21 cellular contexts compared by ENCODE assay signal in genomic region chr2:218021536-218022071, GRCh38. TPM values are rescaled to one million over a fixed set of nuclear protein-coding genes. Genes with fewer than 3 reads are reported as not detected.
A peak's percentile ranks its signal among the peaks of the same experiment; 100 is the strongest.
DNase-seq lines count a peak whose midpoint lies in the region; ATAC-seq and TF ChIP-seq lines count a peak whose summit lies in the region.
"Had no signal": no experiment of that assay in that cellular context is flagged by ENCODE, and none has a peak within 500 bp of the region (broad histone marks: within the 10 kb centered on the region; RNA-seq: fewer than 3 reads in every experiment).

No MANE protein-coding gene starts in this region.

- H3K9ac ChIP-seq in BLaER1: peak overlapping the region; percentile 82

- H3K4me2 ChIP-seq in BLaER1: peak overlapping the region; percentile 98

- intact Hi-C loops in body of pancreas (cut with DNase I): no loop called here
- intact Hi-C loops in sigmoid colon (cut with DNase I): no loop called here

- DNase-seq in body of pancreas (peak in 3 of 4 donors; percentile 2 to 13 (median 10)), right atrium auricular region (ENCODE audit: low spot score) (no peak), sigmoid colon (peak; percentile 69), iPS-NIHi11 (ENCODE audit: low spot score) (no peak), foreskin fibroblast (no peak), NCI-H446 (lab: John Stamatoyannopoulos, UW) (no peak)
- DNase-seq: activated CD4-positive, CD25-positive, alpha-beta regulatory T cell treated with anti-CD3 and anti-CD28 coated beads, Interleukin-2, amount 50 U/mL, for 72 hours; CD4-positive, alpha-beta T cell; GF-D8; HCEC 1CT; MM.1S; NCI-H1694; NCI-H774; PC-3; stimulated activated CD4-positive, alpha-beta T cell treated with anti-CD3 and anti-CD28 coated beads, Interleukin-2, amount 100 ng/mL, for 48 hours had no signal

- H3K27ac ChIP-seq in BLaER1 (peak overlapping the region; percentile 93), body of pancreas (no peak overlapping the region), right atrium auricular region (peak overlapping the region; percentile 79 to 84), sigmoid colon (no peak overlapping the region), gastroesophageal sphincter (no peak overlapping the region)
- H3K27ac ChIP-seq: SJSA1, skin epidermis had no signal

- no peaks in the 10 kb centered on the region for H4K20me1 ChIP-seq in BLaER1

- H3K9me3 ChIP-seq in BLaER1: no peaks in the 10 kb centered on the region
- H3K9me3 ChIP-seq in body of pancreas: no peaks in the 10 kb centered on the region
- H3K9me3 ChIP-seq in right atrium auricular region: no peaks in the 10 kb centered on the region
- no peaks in the 10 kb centered on the region for H3K9me3 ChIP-seq in sigmoid colon
- H3K9me3 ChIP-seq in gastroesophageal sphincter: no peaks in the 10 kb centered on the region
- H3K9me3 ChIP-seq: SJSA1 had no signal

- H3K4me3 ChIP-seq in BLaER1 (peak overlapping the region; percentile 52; the same call in 1 of the 2 replicates), body of pancreas (no peak overlapping the region), right atrium auricular region (no peak overlapping the region), sigmoid colon (no peak overlapping the region), foreskin fibroblast (ENCODE audit: low read depth in 1 of 2, low read length in 2 of 2) (no peak overlapping the region), gastroesophageal sphincter (no peak overlapping the region)
- H3K4me3 ChIP-seq: SJSA1, skin epidermis had no signal

- ATAC-seq in body of pancreas: no peak
- ATAC-seq in gastroesophageal sphincter: no peak
- ATAC-seq: left colon, PC-3 had no signal

- TF ChIP-seq POLR2A in body of pancreas (IDR thresholded peaks at IDR 0.05) (no peak), sigmoid colon (IDR thresholded peaks at IDR 0.05) (no peak), gastroesophageal sphincter (IDR thresholded peaks at IDR 0.05) (no peak)

- H3K4me1 ChIP-seq in BLaER1: peaks cover 100% of the 10 kb centered on the region
- H3K4me1 ChIP-seq in body of pancreas: peaks cover 33% of the 10 kb centered on the region
- H3K4me1 ChIP-seq in right atrium auricular region: peaks cover 0 to 82% of the 10 kb centered on the region in 2 donors
- peaks cover 0 to 34% (median 22%) of the 10 kb centered on the region in 4 donors for H3K4me1 ChIP-seq in sigmoid colon
- peaks cover 0 to 35% (median 16%) of the 10 kb centered on the region in 3 donors for H3K4me1 ChIP-seq in gastroesophageal sphincter
- H3K4me1 ChIP-seq: SJSA1 had no signal

- TF ChIP-seq EP300 in sigmoid colon (IDR thresholded peaks at IDR 0.05): no peak
- TF ChIP-seq EP300 in gastroesophageal sphincter (IDR thresholded peaks at IDR 0.05): no peak

- WGBS in body of pancreas, 2 donors: 70 to 85% methylated on average over 9 to 12 of the region's 12 CpGs
- WGBS in sigmoid colon, 2 donors: 83 to 87% methylated on average over 12 of the region's 12 CpGs
- WGBS in gastroesophageal sphincter (ENCODE audit: low coverage in 1 of 2), 2 donors: 56 to 80% methylated on average over 1 to 5 of the region's 12 CpGs

- H3K36me3 ChIP-seq in BLaER1: no peaks in the 10 kb centered on the region
- H3K36me3 ChIP-seq in body of pancreas (replicated peaks in 1 of 2; ENCODE audit: insufficient read depth in 1 of 2, low read depth in 2 of 2): no peaks in the 10 kb centered on the region
- H3K36me3 ChIP-seq in right atrium auricular region: no peaks in the 10 kb centered on the region
- no peaks in the 10 kb centered on the region for H3K36me3 ChIP-seq in sigmoid colon
- H3K36me3 ChIP-seq in gastroesophageal sphincter: no peaks in the 10 kb centered on the region
- H3K36me3 ChIP-seq: SJSA1 had no signal

- H3K27me3 ChIP-seq in BLaER1 (no peaks in the 10 kb centered on the region), body of pancreas (no peaks in the 10 kb centered on the region), right atrium auricular region (no peaks in the 10 kb centered on the region), sigmoid colon (no peaks in the 10 kb centered on the region), gastroesophageal sphincter (no peaks in the 10 kb centered on the region)
- H3K27me3 ChIP-seq: SJSA1 had no signal

- TF ChIP-seq CTCF in body of pancreas (IDR thresholded peaks at IDR 0.05): no peak
- TF ChIP-seq CTCF in right atrium auricular region (IDR thresholded peaks at IDR 0.05): no peak
- no peak for TF ChIP-seq CTCF in sigmoid colon (IDR thresholded peaks at IDR 0.05)
- no peak for TF ChIP-seq CTCF in foreskin fibroblast (IDR thresholded peaks at IDR 0.05; ENCODE audit: low read depth, low read length)
- TF ChIP-seq CTCF in gastroesophageal sphincter (IDR thresholded peaks at IDR 0.05): no peak

RNA-seq across cellular contexts. Expression of gene TNS1, which starts 18.8 kb away (rescaled TPM):
- total RNA-seq in body of pancreas (100 to 1,000 TPM; 168 to 174 TPM), right atrium auricular region (100 to 1,000 TPM; 393 to 720 TPM), sigmoid colon (1,000 to 10,000 TPM in 2 of 4 donors, 100 to 1,000 TPM in 2; 444 to 1,607 (median 968) TPM), gastroesophageal sphincter (1,000 to 10,000 TPM in 3 of 4 donors, 100 to 1,000 TPM in 1; 825 to 2,193 (median 1,462) TPM)
- polyA plus RNA-seq in sigmoid colon: 10 to 100 TPM in 2 of 3 donors, 1 to 10 TPM in 1; 3.7 to 57.2 (median 13.8) TPM

RNA-seq across cellular contexts. Expression of gene RUFY4, which starts 47.4 kb away (rescaled TPM):
- total RNA-seq in body of pancreas: not detected
- total RNA-seq in right atrium auricular region: under 1 TPM in 1 of 2 donors, not detected in 1; 0.12 TPM
- under 1 TPM in 2 of 4 donors, not detected in 2; 0.16 to 0.55 TPM for total RNA-seq in sigmoid colon
- under 1 TPM in 1 of 3 donors, not detected in 2; 0.73 TPM for polyA plus RNA-seq in sigmoid colon
- not detected for total RNA-seq in gastroesophageal sphincter
- total RNA-seq: PC-3, SJSA1, urinary bladder had no signal

Comparison
In these comparisons a context has a peak if more than half of its experiments do, and no peak if none do; other contexts are left out.
1. H3K27ac ChIP-seq: peak in BLaER1 (single experiment) and right atrium auricular region (2 of 2); none in body of pancreas (0 of 4), sigmoid colon (0 of 4) and gastroesophageal sphincter (0 of 4).
2. DNase-seq: peak in body of pancreas (3 of 4) and sigmoid colon (single experiment); none in right atrium auricular region (single experiment), iPS-NIHi11 (single experiment), foreskin fibroblast (0 of 2) and NCI-H446 (0 of 2).